ENCODE assay signal across 9 cellular contexts in genomic region chr17:81090361-81091133, GRCh38. TPM values are rescaled to one million over a fixed set of nuclear protein-coding genes. Genes with fewer than 3 reads are reported as not detected.
DNase-seq lines count a peak whose midpoint lies in the region; ATAC-seq and TF ChIP-seq lines count a peak whose summit lies in the region.
"Had no signal": no experiment of that assay in that cellular context is flagged by ENCODE, and none has a peak within 500 bp of the region (broad histone marks: within the 10 kb centered on the region; RNA-seq: fewer than 3 reads in every experiment).

No MANE protein-coding gene starts in this region.

- no peaks in the 10 kb centered on the region for H3K9me3 Mint-ChIP-seq in stimulated activated naive CD8-positive, alpha-beta T cell treated with anti-CD3 and anti-CD28 coated beads, Interleukin-15, amount 100 ng/mL, for 72 hours
- no peaks in the 10 kb centered on the region for H3K9me3 Mint-ChIP-seq in activated CD4-positive, alpha-beta memory T cell treated with anti-CD3 and anti-CD28 coated beads, Interleukin-2, amount 10 ng/mL, durations not matched to agents 7 days and 5 days

- H3K4me3 ChIP-seq in hepatocyte, result no peak overlapping the region
- H3K4me3 ChIP-seq: SJSA1 had no signal

- H4K20me1 ChIP-seq in hepatocyte (ENCODE audit: insufficient read depth, poor library complexity, severe bottlenecking), result no peaks in the 10 kb centered on the region

- peaks cover 23% of the 10 kb centered on the region for H3K4me1 ChIP-seq in hepatocyte (ENCODE audit: insufficient read depth)

- no peak overlapping the region for H2AFZ ChIP-seq in hepatocyte

- 88% methylated on average over 21 of the region's 26 CpGs for WGBS in hepatocyte (ENCODE audit: low lambda C conversion rate, missing lambda C conversion rate)

- H3K9me3 ChIP-seq in hepatocyte (ENCODE audit: low read depth), result no peaks in the 10 kb centered on the region
- H3K9me3 ChIP-seq: SJSA1 had no signal

- no peaks in the 10 kb centered on the region for H3K36me3 ChIP-seq in hepatocyte (replicated peaks; ENCODE audit: insufficient read depth, low read depth)

- POLR2A ChIA-PET in activated CD4-positive, alpha-beta memory T cell treated with anti-CD3 and anti-CD28 coated beads, Interleukin-2, amount 10 ng/mL, durations not matched to agents 7 days and 5 days (lab: Charles Lee), result no interaction called here

- no peaks in the 10 kb centered on the region for H3K79me2 ChIP-seq in hepatocyte

- H3K4me2 ChIP-seq in hepatocyte, result no peak overlapping the region

- no peak overlapping the region for H3K4me3 Mint-ChIP-seq in stimulated activated naive CD8-positive, alpha-beta T cell treated with anti-CD3 and anti-CD28 coated beads, Interleukin-15, amount 100 ng/mL, for 72 hours
- no peak overlapping the region for H3K4me3 Mint-ChIP-seq in activated CD4-positive, alpha-beta memory T cell treated with anti-CD3 and anti-CD28 coated beads, Interleukin-2, amount 10 ng/mL, durations not matched to agents 7 days and 5 days

- H3K27me3 ChIP-seq in hepatocyte, result no peaks in the 10 kb centered on the region
- H3K27me3 ChIP-seq: SJSA1 had no signal

- peaks cover 8% of the 10 kb centered on the region for H3K27me3 Mint-ChIP-seq in stimulated activated naive CD8-positive, alpha-beta T cell treated with anti-CD3 and anti-CD28 coated beads, Interleukin-15, amount 100 ng/mL, for 72 hours
- H3K27me3 Mint-ChIP-seq in activated CD4-positive, alpha-beta memory T cell treated with anti-CD3 and anti-CD28 coated beads, Interleukin-2, amount 10 ng/mL, durations not matched to agents 7 days and 5 days, result peaks cover 12% of the 10 kb centered on the region

- no peak for TF ChIP-seq CTCF in hepatocyte (IDR thresholded peaks at IDR 0.05; ENCODE audit: poor library complexity)

- no peak overlapping the region for H3K27ac Mint-ChIP-seq in stimulated activated naive CD8-positive, alpha-beta T cell treated with anti-CD3 and anti-CD28 coated beads, Interleukin-15, amount 100 ng/mL, for 72 hours
- no peak overlapping the region for H3K27ac Mint-ChIP-seq in activated CD4-positive, alpha-beta memory T cell treated with anti-CD3 and anti-CD28 coated beads, Interleukin-2, amount 10 ng/mL, durations not matched to agents 7 days and 5 days

- H3K36me3 Mint-ChIP-seq in activated CD4-positive, alpha-beta memory T cell treated with anti-CD3 and anti-CD28 coated beads, Interleukin-2, amount 10 ng/mL, durations not matched to agents 7 days and 5 days (ENCODE audit: low read depth), result no peaks in the 10 kb centered on the region

- H3K9me2 ChIP-seq in hepatocyte (replicated peaks; ENCODE audit: insufficient read depth), result no peaks in the 10 kb centered on the region

- no peak overlapping the region for H3K27ac ChIP-seq in hepatocyte
- H3K27ac ChIP-seq: SJSA1 had no signal

- peak; percentile 42 for DNase-seq in stimulated activated naive CD8-positive, alpha-beta T cell treated with anti-CD3 and anti-CD28 coated beads, Interleukin-15, Interleukin-2, amounts not matched to agents 100 U/mL and 50 U/mL, for 24 hours
- no peak for DNase-seq in stimulated activated naive CD8-positive, alpha-beta T cell treated with anti-CD3 and anti-CD28 coated beads, Interleukin-15, amount 100 ng/mL, for 72 hours
- DNase-seq in activated CD4-positive, alpha-beta memory T cell treated with anti-CD3 and anti-CD28 coated beads, Interleukin-2, amount 10 ng/mL, durations not matched to agents 7 days and 5 days, result peak; percentile 56
- DNase-seq in hepatocyte (ENCODE audit: low spot score), result peak; percentile 63
- no peak for DNase-seq in NCI-H1930 (lab: John Stamatoyannopoulos, UW)

- no peak for ATAC-seq in stimulated activated naive CD8-positive, alpha-beta T cell treated with anti-CD3 and anti-CD28 coated beads, Interleukin-15, Interleukin-2, amounts not matched to agents 100 U/mL and 50 U/mL, for 24 hours
- no peak for ATAC-seq in stimulated activated naive CD8-positive, alpha-beta T cell treated with anti-CD3 and anti-CD28 coated beads, Interleukin-15, amount 100 ng/mL, for 72 hours
- ATAC-seq in HG03196 (IDR thresholded peaks at IDR 0.05; ENCODE audit: unreplicated experiment), result no peak
- ATAC-seq in GM19035 (IDR thresholded peaks at IDR 0.05; ENCODE audit: unreplicated experiment), result no peak
- no peak for ATAC-seq in HG02759 (IDR thresholded peaks at IDR 0.05; ENCODE audit: unreplicated experiment)

- CTCF ChIA-PET in activated CD4-positive, alpha-beta memory T cell treated with anti-CD3 and anti-CD28 coated beads, Interleukin-2, amount 10 ng/mL, durations not matched to agents 7 days and 5 days (lab: Charles Lee), result no interaction called here

- peaks cover 29% of the 10 kb centered on the region for H3K4me1 Mint-ChIP-seq in stimulated activated naive CD8-positive, alpha-beta T cell treated with anti-CD3 and anti-CD28 coated beads, Interleukin-15, amount 100 ng/mL, for 72 hours
- peaks cover 29% of the 10 kb centered on the region for H3K4me1 Mint-ChIP-seq in activated CD4-positive, alpha-beta memory T cell treated with anti-CD3 and anti-CD28 coated beads, Interleukin-2, amount 10 ng/mL, durations not matched to agents 7 days and 5 days

RNA-seq across cellular contexts. Expression of gene BAIAP2, which starts 55.6 kb away (rescaled TPM):
- 1 to 10 TPM; 1.5 to 2.4 TPM for total RNA-seq in activated CD4-positive, alpha-beta memory T cell treated with anti-CD3 and anti-CD28 coated beads, Interleukin-2, amount 10 ng/mL, durations not matched to agents 7 days and 5 days
- 15.8 and 27.1 TPM in 2 replicates for total RNA-seq in hepatocyte
- polyA plus RNA-seq in hepatocyte, result 49.7 and 60.0 TPM in 2 replicates

Comparison
In these comparisons a context has a peak if more than half of its experiments do, and no peak if none do; other contexts are left out.
1. DNase-seq: peak in stimulated activated naive CD8-positive, alpha-beta T cell treated with anti-CD3 and anti-CD28 coated beads, Interleukin-15, Interleukin-2, amounts not matched to agents 100 U/mL and 50 U/mL, for 24 hours (single experiment), activated CD4-positive, alpha-beta memory T cell treated with anti-CD3 and anti-CD28 coated beads, Interleukin-2, amount 10 ng/mL, durations not matched to agents 7 days and 5 days (single experiment) and hepatocyte (single experiment); none in stimulated activated naive CD8-positive, alpha-beta T cell treated with anti-CD3 and anti-CD28 coated beads, Interleukin-15, amount 100 ng/mL, for 72 hours (0 of 2) and NCI-H1930 (0 of 2).